8 cellular contexts compared by ENCODE assay signal in the genomic region with DNA sequence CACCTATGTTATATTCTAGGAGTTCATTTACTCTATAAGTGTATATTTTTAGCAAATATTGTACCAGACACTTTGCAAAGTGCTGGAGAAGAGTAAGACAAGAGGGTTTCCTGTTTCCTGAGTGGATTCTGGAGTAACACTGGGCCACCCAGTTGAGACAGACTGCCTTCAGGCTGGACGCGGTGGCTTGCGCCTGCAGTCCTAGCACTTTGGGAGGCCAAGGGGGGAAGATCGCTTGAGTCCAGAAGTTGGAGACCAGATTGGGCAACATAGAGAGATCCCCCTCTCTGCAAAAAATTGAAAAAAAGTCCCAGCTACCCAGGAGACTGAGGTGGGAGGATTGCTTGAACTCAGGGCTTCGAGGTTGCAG. TPM values are rescaled to one million over a fixed set of nuclear protein-coding genes. Genes with fewer than 3 reads are reported as not detected.
A peak's percentile ranks its signal among the peaks of the same experiment; 100 is the strongest.
DNase-seq lines count a peak whose midpoint lies in the region; ATAC-seq and TF ChIP-seq lines count a peak whose summit lies in the region.

No MANE protein-coding gene starts in this region.

- POLR2A ChIA-PET in BJ (lab: Charles Lee), result no interaction called here

- no peak for TF ChIP-seq CTCF in BJ (IDR thresholded peaks at IDR 0.05; ENCODE audit: insufficient read depth, low read depth, low read length)
- no peak for TF ChIP-seq CTCF in nephron progenitor cell (IDR thresholded peaks at IDR 0.05)
- no peak for TF ChIP-seq CTCF in omental fat pad (IDR thresholded peaks at IDR 0.05)

- H3K27ac ChIP-seq in KOPT-K1 (ENCODE audit: low read depth, low read length, poor library complexity, severe bottlenecking), result peak overlapping the region; percentile 88

- no peaks in the 10 kb centered on the region for H3K27me3 ChIP-seq in BJ (ENCODE audit: control insufficient read depth, insufficient read depth, low read length)

- peak overlapping the region; percentile 92 for H3K4me3 Mint-ChIP-seq in dendritic cell treated with granulocyte-macrophage colony-stimulating factor and Interleukin-4, amounts not matched to agents 40 ng/mL and 50 ng/mL, for 4 days
- peak overlapping the region; percentile 95 for H3K4me3 Mint-ChIP-seq in nephron progenitor cell

- H3K36me3 ChIP-seq in BJ (ENCODE audit: control insufficient read depth, insufficient read depth, low read length) (peaks cover 10% of the 10 kb centered on the region), KOPT-K1 (ENCODE audit: insufficient read depth, low read length) (peaks cover 31% of the 10 kb centered on the region)

- ATAC-seq in omental fat pad (ENCODE audit: low FRiP score), result no peak
- no peak for ATAC-seq in HG02870 (IDR thresholded peaks at IDR 0.05; ENCODE audit: unreplicated experiment)

- H3K27me3 Mint-ChIP-seq in dendritic cell treated with granulocyte-macrophage colony-stimulating factor and Interleukin-4, amounts not matched to agents 40 ng/mL and 50 ng/mL, for 4 days, result peaks cover 22% of the 10 kb centered on the region
- H3K27me3 Mint-ChIP-seq in nephron progenitor cell (ENCODE audit: low read depth, poor library complexity), result peaks cover 28% of the 10 kb centered on the region

- CTCF ChIA-PET in BJ (lab: Yijun Ruan, JAX), result interaction anchor here (0.6 to 1.6 kb wide), 3 partner anchors 9 to 58 kb away, joined by 3 to 4 read pairs (median 4); no protein-coding TSS in a partner anchor

- H3K9me3 Mint-ChIP-seq in dendritic cell treated with granulocyte-macrophage colony-stimulating factor and Interleukin-4, amounts not matched to agents 40 ng/mL and 50 ng/mL, for 4 days, result no peaks in the 10 kb centered on the region
- peaks cover 7% of the 10 kb centered on the region for H3K9me3 Mint-ChIP-seq in nephron progenitor cell

- H3K9me3 ChIP-seq in KOPT-K1 (ENCODE audit: insufficient read depth, low read length, poor library complexity, severe bottlenecking), result no peaks in the 10 kb centered on the region

- peaks cover 48% of the 10 kb centered on the region for H3K4me1 Mint-ChIP-seq in dendritic cell treated with granulocyte-macrophage colony-stimulating factor and Interleukin-4, amounts not matched to agents 40 ng/mL and 50 ng/mL, for 4 days (ENCODE audit: low read depth)
- H3K4me1 Mint-ChIP-seq in nephron progenitor cell, result peaks cover 31% of the 10 kb centered on the region

- H3K36me3 Mint-ChIP-seq in dendritic cell treated with granulocyte-macrophage colony-stimulating factor and Interleukin-4, amounts not matched to agents 40 ng/mL and 50 ng/mL, for 4 days (ENCODE audit: low read depth), result peaks cover 44% of the 10 kb centered on the region
- peaks cover 20% of the 10 kb centered on the region for H3K36me3 Mint-ChIP-seq in nephron progenitor cell (ENCODE audit: low read depth)

- intact Hi-C loops in dendritic cell treated with granulocyte-macrophage colony-stimulating factor and Interleukin-4, amounts not matched to agents 40 ng/mL and 50 ng/mL, for 4 days (cut with micrococcal nuclease), result loop anchor here (10.0 kb wide), 1 partner anchor 111 kb away; a partner anchor contains a TSS

- H3K27ac Mint-ChIP-seq in dendritic cell treated with granulocyte-macrophage colony-stimulating factor and Interleukin-4, amounts not matched to agents 40 ng/mL and 50 ng/mL, for 4 days, result peak overlapping the region; percentile 94
- no peak overlapping the region for H3K27ac Mint-ChIP-seq in nephron progenitor cell

- H3K4me3 ChIP-seq in BJ (ENCODE audit: low read depth, low read length), result peak overlapping the region; percentile 95

- DNase-seq in BJ (ENCODE audit: low read depth) (no peak), nephron progenitor cell (no peak), omental fat pad (ENCODE audit: low spot score) (no peak), NCI-H748 (lab: John Stamatoyannopoulos, UW; ENCODE audit: unreplicated experiment) (no peak), NCI-H1105 (lab: John Stamatoyannopoulos, UW) (no peak)

RNA-seq across cellular contexts. Expression of a gene that starts 0.8 kb away (rescaled TPM):
- 7.7 and 9.3 TPM in 2 replicates for polyA plus RNA-seq in BJ (2011; rRNA removed)
- polyA minus RNA-seq in BJ (2011; rRNA and poly(A)+ RNA removed), result 14.7 and 15.7 TPM in 2 replicates
- total RNA-seq in omental fat pad, result 10 to 100 TPM in 3 of 4 donors, 1 to 10 TPM in 1; 9.1 to 21.0 (median 15.0) TPM

RNA-seq across cellular contexts. Expression of a gene that starts 17.9 kb away (rescaled TPM):
- 1.2 and 1.3 TPM in 2 replicates for polyA plus RNA-seq in BJ (2011; rRNA removed)
- polyA minus RNA-seq in BJ (2011; rRNA and poly(A)+ RNA removed), result 0.93 and 1.1 TPM in 2 replicates
- total RNA-seq in omental fat pad, result 1 to 10 TPM in 1 of 4 donors, under 1 TPM in 3; 0.82 to 1.8 (median 0.89) TPM

RNA-seq across cellular contexts. Expression of a gene that starts 57.5 kb away (rescaled TPM):
- 47.2 and 56.4 TPM in 2 replicates for polyA plus RNA-seq in BJ (2011; rRNA removed)
- 50.5 and 52.5 TPM in 2 replicates for polyA minus RNA-seq in BJ (2011; rRNA and poly(A)+ RNA removed)
- 100 to 1,000 TPM; 104 to 164 (median 109) TPM for total RNA-seq in omental fat pad
